Comparison of ENCODE assay signal across 1 cellular context in the genomic region with DNA sequence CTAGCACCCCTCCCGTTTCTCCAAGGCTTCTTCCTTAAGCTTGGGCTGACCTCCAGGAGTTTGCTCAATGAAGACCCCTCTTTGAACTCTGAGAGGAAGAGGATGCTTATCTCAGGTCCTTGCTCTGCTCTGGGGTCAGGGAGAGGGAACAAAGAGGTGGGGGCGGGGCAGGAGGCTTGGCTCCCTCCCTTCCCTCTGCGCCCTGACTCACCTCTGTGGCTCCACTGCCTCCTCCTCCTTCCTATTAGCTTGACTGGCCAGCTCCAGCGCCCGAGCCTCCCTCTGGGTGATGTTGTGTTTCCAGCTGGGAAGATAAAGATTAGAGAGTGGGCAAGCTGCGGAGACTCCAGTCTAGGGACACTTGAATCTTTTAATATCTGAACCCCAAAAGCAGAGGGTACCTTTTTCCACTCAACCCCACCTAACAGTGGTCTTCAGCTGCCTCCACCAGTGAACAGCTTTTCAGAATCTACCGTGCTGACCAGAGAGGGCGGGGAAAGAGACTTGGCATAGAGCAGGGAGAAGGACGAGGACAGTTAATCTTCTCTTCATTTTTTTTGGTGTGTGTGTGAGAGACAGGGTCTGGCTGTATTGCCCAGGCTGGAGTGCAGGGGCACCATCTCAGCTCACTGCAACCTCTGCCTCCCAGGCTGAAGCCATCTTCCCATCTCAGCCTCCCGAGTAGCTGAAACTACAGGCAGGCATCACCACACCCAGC.
TF ChIP-seq lines count a peak whose summit lies in the region.

No MANE protein-coding gene starts in this region.

TF ChIP-seq in H1, 55 proteins besides CTCF, POLR2A, EP300 and RAD21:
- TF ChIP-seq ZNF274 (IDR thresholded peaks at IDR 0.05; ENCODE audit: borderline replicate concordance, extremely low read depth, low read length) = no peak
- no peak for TF ChIP-seq TEAD4 (IDR thresholded peaks at IDR 0.05; ENCODE audit: low read depth, low read length)
- no peak for TF ChIP-seq SP1 (IDR thresholded peaks at IDR 0.05; ENCODE audit: low read depth, low read length)
- TF ChIP-seq, protein P1, sequence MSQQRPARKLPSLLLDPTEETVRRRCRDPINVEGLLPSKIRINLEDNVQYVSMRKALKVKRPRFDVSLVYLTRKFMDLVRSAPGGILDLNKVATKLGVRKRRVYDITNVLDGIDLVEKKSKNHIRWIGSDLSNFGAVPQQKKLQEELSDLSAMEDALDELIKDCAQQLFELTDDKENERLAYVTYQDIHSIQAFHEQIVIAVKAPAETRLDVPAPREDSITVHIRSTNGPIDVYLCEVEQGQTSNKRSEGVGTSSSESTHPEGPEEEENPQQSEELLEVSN (IDR thresholded peaks at IDR 0.05) = no peak
TF ChIP-seq in H1: peak in this region for 0.
